In genomic region chr10:91939653-91940052, GRCh38 we compare ENCODE assay signal across 10 cellular contexts.
"Had no signal": no experiment of that assay in that cellular context is flagged by ENCODE, and none has a peak within 500 bp of the region (broad histone marks: within the 10 kb centered on the region; RNA-seq: fewer than 3 reads in every experiment).

No MANE protein-coding gene starts in this region.

- H3K4me1 ChIP-seq: HAP-1 had no signal

- H3K4me3 ChIP-seq: GM23338, HAP-1 had no signal

- DNase-seq: GOT3, H7, H9, HCEC 1CT, HFFc6 had no signal

- H2AFZ ChIP-seq: GM23338 had no signal

- ATAC-seq: GM23338, HCT116 had no signal

- H3K9me3 ChIP-seq: HAP-1 had no signal

- FAIRE-seq: H1, H54 had no signal

- H3K4me2 ChIP-seq: GM23338 had no signal
